Comparison of ENCODE assay signal across 20 cellular contexts in genomic region chr4:145486603-145487002, GRCh38.
"Had no signal": no experiment of that assay in that cellular context is flagged by ENCODE, and none has a peak within 500 bp of the region (broad histone marks: within the 10 kb centered on the region; RNA-seq: fewer than 3 reads in every experiment).

No MANE protein-coding gene starts in this region.

- H3K9me3 ChIP-seq: heart right ventricle, left lung, prostate gland, thoracic aorta, upper lobe of left lung had no signal

- H3K27me3 ChIP-seq: cardiac muscle cell, heart right ventricle, upper lobe of left lung had no signal

- H3K4me1 ChIP-seq: prostate gland had no signal

- DNase-seq: activated CD4-positive, alpha-beta memory T cell treated with anti-CD3 and anti-CD28 coated beads, Interleukin-2, amount 10 ng/mL, durations not matched to agents 7 days and 5 days; activated CD4-positive, alpha-beta T cell treated with anti-CD3 and anti-CD28 coated beads for 48 hours; activated CD4-positive, CD25-positive, alpha-beta regulatory T cell; activated effector memory CD4-positive, alpha-beta T cell treated with anti-CD3 and anti-CD28 coated beads, Interleukin-2, amount 50 U/mL, for 16 hours; activated naive CD4-positive, alpha-beta T cell treated with anti-CD3 and anti-CD28 coated beads, Interleukin-2, amount 10 ng/mL, durations not matched to agents 7 days and 5 days; activated T-cell treated with anti-CD3 and anti-CD28 coated beads for 4 hours; amygdala; cortex of kidney; endodermal cell; heart right ventricle; left lung; natural killer cell; stimulated activated CD4-positive, alpha-beta T cell treated with anti-CD3 and anti-CD28 coated beads, Interleukin-4, amount 100 ng/mL, for 24 hours; stimulated activated naive CD4-positive, alpha-beta T cell treated with Interleukin-2 at 50 U/mL for 16 hours; T-helper 17 cell; upper lobe of left lung had no signal

- H3K36me3 ChIP-seq: cardiac muscle cell, heart right ventricle, left lung, prostate gland, thoracic aorta, upper lobe of left lung had no signal

- H3K4me3 ChIP-seq: cardiac muscle cell, heart right ventricle, left lung, prostate gland, thoracic aorta, upper lobe of left lung had no signal

- H3K27ac ChIP-seq: cardiac muscle cell, epithelial cell of prostate, left lung, prostate gland, thoracic aorta, upper lobe of left lung had no signal
